10 cellular contexts compared by ENCODE assay signal in genomic region chr9:109320338-109320733, GRCh38. TPM values are rescaled to one million over a fixed set of nuclear protein-coding genes. Genes with fewer than 3 reads are reported as not detected.
DNase-seq lines count a peak whose midpoint lies in the region; ATAC-seq, FAIRE-seq and TF ChIP-seq lines count a peak whose summit lies in the region.
"Had no signal": no experiment of that assay in that cellular context is flagged by ENCODE, and none has a peak within 500 bp of the region (broad histone marks: within the 10 kb centered on the region; RNA-seq: fewer than 3 reads in every experiment).

No MANE protein-coding gene starts in this region.

- H3K4me3 ChIP-seq in BJ (ENCODE audit: low read depth, low read length) (peak overlapping the region; percentile 24), ovary (peak overlapping the region; percentile 36)

- no peak for FAIRE-seq in H54 (lab: Jason Lieb, UNC)

- TF ChIP-seq EP300 in ovary (IDR thresholded peaks at IDR 0.05) = no peak

- H3K27ac Mint-ChIP-seq in activated naive CD8-positive, alpha-beta T cell treated with anti-CD3 and anti-CD28 coated beads, Interleukin-2, amount 10 ng/mL, durations not matched to agents 7 days and 5 days = no peak overlapping the region
- H3K27ac Mint-ChIP-seq: activated naive CD4-positive, alpha-beta T cell treated with anti-CD3 and anti-CD28 coated beads, Interleukin-2, amount 50 U/mL, for 24 hours had no signal

- POLR2A ChIA-PET in BJ (lab: Charles Lee) = no interaction called here
- POLR2A ChIA-PET in activated naive CD8-positive, alpha-beta T cell treated with anti-CD3 and anti-CD28 coated beads, Interleukin-2, amount 10 ng/mL, durations not matched to agents 7 days and 5 days (lab: Charles Lee) = no interaction called here

- peaks cover 5% of the 10 kb centered on the region for H3K4me1 ChIP-seq in ovary (ENCODE audit: insufficient read depth)

- H3K27me3 ChIP-seq in BJ (ENCODE audit: control insufficient read depth, insufficient read depth, low read length) = peaks cover 5% of the 10 kb centered on the region
- no peaks in the 10 kb centered on the region for H3K27me3 ChIP-seq in ovary

- ATAC-seq in GM19023 (IDR thresholded peaks at IDR 0.05; ENCODE audit: unreplicated experiment) (peak; percentile 36), HG02981 (IDR thresholded peaks at IDR 0.05; ENCODE audit: unreplicated experiment) (peak; percentile 40)
- ATAC-seq in activated naive CD8-positive, alpha-beta T cell treated with anti-CD3 and anti-CD28 coated beads, Interleukin-2, amount 10 ng/mL, durations not matched to agents 7 days and 5 days (ENCODE audit: low read depth) = no peak

- intact Hi-C loops in ovary (cut with DNase I) = loop anchor here in 3 of 4 donors (2.0 to 10.0 kb wide), 3 partner anchors 76 to 426 kb away; no protein-coding TSS in a partner anchor

- H3K27me3 Mint-ChIP-seq in activated naive CD8-positive, alpha-beta T cell treated with anti-CD3 and anti-CD28 coated beads, Interleukin-2, amount 10 ng/mL, durations not matched to agents 7 days and 5 days = peaks cover 52% of the 10 kb centered on the region

- no peaks in the 10 kb centered on the region for H3K9me3 ChIP-seq in ovary

- H3K36me3 Mint-ChIP-seq in activated naive CD8-positive, alpha-beta T cell treated with anti-CD3 and anti-CD28 coated beads, Interleukin-2, amount 10 ng/mL, durations not matched to agents 7 days and 5 days = no peaks in the 10 kb centered on the region
- H3K36me3 Mint-ChIP-seq: activated naive CD4-positive, alpha-beta T cell treated with anti-CD3 and anti-CD28 coated beads, Interleukin-2, amount 50 U/mL, for 24 hours; natural killer cell had no signal

- peaks cover 6% of the 10 kb centered on the region for H3K4me1 Mint-ChIP-seq in activated naive CD8-positive, alpha-beta T cell treated with anti-CD3 and anti-CD28 coated beads, Interleukin-2, amount 10 ng/mL, durations not matched to agents 7 days and 5 days

- TF ChIP-seq POLR2A in ovary (IDR thresholded peaks at IDR 0.05) (no peak), H54 (IDR thresholded peaks at IDR 0.05; ENCODE audit: low read depth, low read length) (no peak)

- CTCF ChIA-PET in BJ (lab: Yijun Ruan, JAX) = interaction anchor here (2.5 kb wide), 1 partner anchor 137 kb away, joined by 10 read pairs; no protein-coding TSS in a partner anchor

- 0% methylated on average over 4 to 75 of the region's 75 CpGs for WGBS in ovary, 3 donors

- DNase-seq in BJ (ENCODE audit: low read depth) = no peak
- DNase-seq in activated naive CD8-positive, alpha-beta T cell treated with anti-CD3 and anti-CD28 coated beads, Interleukin-2, amount 10 ng/mL, durations not matched to agents 7 days and 5 days = peak; percentile 36
- peak in 4 of 5 donors; percentile 29 to 61 (median 53) for DNase-seq in ovary
- no peak for DNase-seq in islet precursor cell
- no peak for DNase-seq in activated naive CD4-positive, alpha-beta T cell treated with Interleukin-2 at 50 U/mL for 16 hours
- DNase-seq in H54 (ENCODE audit: insufficient read length, low spot score) = no peak

- H3K36me3 ChIP-seq in BJ (ENCODE audit: control insufficient read depth, insufficient read depth, low read length) (no peaks in the 10 kb centered on the region), ovary (no peaks in the 10 kb centered on the region)

- no peak overlapping the region for H3K27ac ChIP-seq in ovary

- H3K9me3 Mint-ChIP-seq in activated naive CD8-positive, alpha-beta T cell treated with anti-CD3 and anti-CD28 coated beads, Interleukin-2, amount 10 ng/mL, durations not matched to agents 7 days and 5 days = no peaks in the 10 kb centered on the region
- H3K9me3 Mint-ChIP-seq: activated naive CD4-positive, alpha-beta T cell treated with anti-CD3 and anti-CD28 coated beads, Interleukin-2, amount 50 U/mL, for 24 hours; natural killer cell had no signal

- H3K4me3 Mint-ChIP-seq in activated naive CD8-positive, alpha-beta T cell treated with anti-CD3 and anti-CD28 coated beads, Interleukin-2, amount 10 ng/mL, durations not matched to agents 7 days and 5 days = no peak overlapping the region

- no peak for TF ChIP-seq CTCF in BJ (IDR thresholded peaks at IDR 0.05; ENCODE audit: insufficient read depth, low read depth, low read length)
- no peak for TF ChIP-seq CTCF in ovary (IDR thresholded peaks at IDR 0.05)

RNA-seq across cellular contexts. Expression of gene EPB41L4B, which starts 0.5 kb away (rescaled TPM):
- polyA plus RNA-seq in BJ (2011; rRNA removed) = 0.21 and 0.48 TPM in 2 replicates
- polyA minus RNA-seq in BJ (2011; rRNA and poly(A)+ RNA removed) = 0.15 and 0.33 TPM in 2 replicates
- not detected for total RNA-seq in activated naive CD8-positive, alpha-beta T cell treated with anti-CD3 and anti-CD28 coated beads, Interleukin-2, amount 10 ng/mL, durations not matched to agents 7 days and 5 days
- 10 to 100 TPM; 12.5 to 34.3 (median 15.1) TPM for total RNA-seq in ovary
- polyA plus RNA-seq in ovary = 10 to 100 TPM in 1 of 2 donors, 1 to 10 TPM in 1; 8.3 to 14.0 TPM
- total RNA-seq: natural killer cell had no signal

Comparison
In these comparisons a context has a peak if more than half of its experiments do, and no peak if none do; other contexts are left out.
1. DNase-seq: peak in activated naive CD8-positive, alpha-beta T cell treated with anti-CD3 and anti-CD28 coated beads, Interleukin-2, amount 10 ng/mL, durations not matched to agents 7 days and 5 days (single experiment) and ovary (4 of 5); none in BJ (single experiment), islet precursor cell (single experiment), activated naive CD4-positive, alpha-beta T cell treated with Interleukin-2 at 50 U/mL for 16 hours (single experiment) and H54 (single experiment).
2. RNA of gene EPB41L4B, which starts 0.5 kb away (total RNA-seq): 12.5 to 34.3 TPM in ovary; not detected in activated naive CD8-positive, alpha-beta T cell treated with anti-CD3 and anti-CD28 coated beads, Interleukin-2, amount 10 ng/mL, durations not matched to agents 7 days and 5 days; every median in the first group is over 10 times any median in the second.